8 cellular contexts compared by ENCODE assay signal in genomic region chr2:108786354-108787208, GRCh38. TPM values are rescaled to one million over a fixed set of nuclear protein-coding genes. Genes with fewer than 3 reads are reported as not detected.
DNase-seq lines count a peak whose midpoint lies in the region; ATAC-seq, FAIRE-seq and TF ChIP-seq lines count a peak whose summit lies in the region.

CCDC138 (plus strand) TSS chr2:108786771; CDS start chr2:108786823, 52 bp downstream.

- peak within 1 kb of the TSS; percentile 70 to 93 (median 74) for H3K4me3 ChIP-seq in pancreas
- peak within 1 kb of the TSS; percentile 77 to 85 for H3K4me3 ChIP-seq in tibial artery

- H3K36me3 ChIP-seq in pancreas, result peaks cover 8 to 21% (median 14%) of the 10 kb centered on the region in 3 donors
- peaks cover 26 to 29% (median 27%) of the 10 kb centered on the region in 3 donors for H3K36me3 ChIP-seq in tibial artery

- no peaks in the 10 kb centered on the region for H3K9me3 Mint-ChIP-seq in activated naive CD4-positive, alpha-beta T cell treated with anti-CD3 and anti-CD28 coated beads, Interleukin-2, amount 50 U/mL, for 72 hours

- no peak for TF ChIP-seq CTCF in GM10266 (IDR thresholded peaks at IDR 0.05; ENCODE audit: control insufficient read depth, insufficient read depth, low read depth, missing control alignments)
- TF ChIP-seq CTCF in pancreas (IDR thresholded peaks at IDR 0.05), result no peak
- no peak for TF ChIP-seq CTCF in tibial artery (IDR thresholded peaks at IDR 0.05)

- H3K9me3 ChIP-seq in pancreas (no peaks in the 10 kb centered on the region), tibial artery (no peaks in the 10 kb centered on the region)

- intact Hi-C loops in Right ventricle myocardium superior (cut with DNase I), result no loop called here
- intact Hi-C loops in pancreas (cut with DNase I), result no loop called here
- intact Hi-C loops in tibial artery (cut with DNase I; ENCODE audit: low total_unique reads), result no loop called here

- H3K27ac ChIP-seq in pancreas, result peak within 1 kb of the TSS; percentile 15 to 76 (median 68)
- H3K27ac ChIP-seq in tibial artery, result peak within 1 kb of the TSS; percentile 66 to 67

- peak; percentile 97 for ATAC-seq in HG02588 (IDR thresholded peaks at IDR 0.05; ENCODE audit: unreplicated experiment)
- peak; percentile 97 for ATAC-seq in activated naive CD4-positive, alpha-beta T cell treated with anti-CD3 and anti-CD28 coated beads, Interleukin-2, amount 50 U/mL, for 72 hours
- ATAC-seq in Right ventricle myocardium superior (ENCODE audit: poor library complexity), result peak; percentile 99
- peak; percentile 99 to 100 (median 99) for ATAC-seq in pancreas

- DNase-seq in GM10266 (ENCODE audit: extremely low spot score) (peak; percentile 95), NCI-H1048 (lab: John Stamatoyannopoulos, UW) (peak; percentile 81), SKM-1 treated with dmso at 0.1 percent for 144 hours (lab: John Stamatoyannopoulos, UW; ENCODE audit: unreplicated experiment) (peak; percentile 87), Right ventricle myocardium superior (peak; percentile 94), pancreas (peak; percentile 82 to 94 (median 88)), tibial artery (peak; percentile 75 to 89)
- peak; percentile 86 to 95 for DNase-seq in activated naive CD4-positive, alpha-beta T cell treated with anti-CD3 and anti-CD28 coated beads, Interleukin-2, amount 50 U/mL, for 72 hours (ENCODE audit: low spot score in 2 of 2)

- H3K27me3 ChIP-seq in pancreas, result no peaks in the 10 kb centered on the region
- no peaks in the 10 kb centered on the region for H3K27me3 ChIP-seq in tibial artery

- H3K4me1 ChIP-seq in pancreas (no peaks in the 10 kb centered on the region), tibial artery (peaks cover 0 to 12% (median 2%) of the 10 kb centered on the region in 4 donors)

- H3K36me3 Mint-ChIP-seq in activated naive CD4-positive, alpha-beta T cell treated with anti-CD3 and anti-CD28 coated beads, Interleukin-2, amount 50 U/mL, for 72 hours, result peaks cover 6 to 12% of the 10 kb centered on the region in 2 donors

- FAIRE-seq in pancreas (lab: Jason Lieb, UNC), result no peak

- WGBS in pancreas, 2 donors, result 1% methylated on average over 77 to 78 of the region's 78 CpGs

- H3K27ac Mint-ChIP-seq in activated naive CD4-positive, alpha-beta T cell treated with anti-CD3 and anti-CD28 coated beads, Interleukin-2, amount 50 U/mL, for 72 hours, result peak within 1 kb of the TSS; percentile 80 to 97

RNA-seq across cellular contexts. Expression of gene CCDC138, which starts in this region (rescaled TPM):
- 10 to 100 TPM in 1 of 2 donors, 1 to 10 TPM in 1; 6.5 to 16.0 TPM for total RNA-seq in activated naive CD4-positive, alpha-beta T cell treated with anti-CD3 and anti-CD28 coated beads, Interleukin-2, amount 50 U/mL, for 72 hours
- 1.00 TPM for total RNA-seq in Right ventricle myocardium superior
- 1 to 10 TPM; 1.0 to 2.0 (median 1.7) TPM for total RNA-seq in pancreas
- polyA plus RNA-seq in pancreas, result 1 to 10 TPM in 1 of 2 donors, under 1 TPM in 1; 0.72 to 1.4 TPM

Comparison
In these comparisons a context has a peak if more than half of its experiments do, and no peak if none do; other contexts are left out.
1. Peak in every context shown above with its lines: DNase-seq, ATAC-seq, H3K4me3 ChIP-seq and H3K27ac ChIP-seq.
2. Peak in DNase-seq and ATAC-seq in Right ventricle myocardium superior; RNA of the gene not detected or under 1 TPM.